In the genomic region with DNA sequence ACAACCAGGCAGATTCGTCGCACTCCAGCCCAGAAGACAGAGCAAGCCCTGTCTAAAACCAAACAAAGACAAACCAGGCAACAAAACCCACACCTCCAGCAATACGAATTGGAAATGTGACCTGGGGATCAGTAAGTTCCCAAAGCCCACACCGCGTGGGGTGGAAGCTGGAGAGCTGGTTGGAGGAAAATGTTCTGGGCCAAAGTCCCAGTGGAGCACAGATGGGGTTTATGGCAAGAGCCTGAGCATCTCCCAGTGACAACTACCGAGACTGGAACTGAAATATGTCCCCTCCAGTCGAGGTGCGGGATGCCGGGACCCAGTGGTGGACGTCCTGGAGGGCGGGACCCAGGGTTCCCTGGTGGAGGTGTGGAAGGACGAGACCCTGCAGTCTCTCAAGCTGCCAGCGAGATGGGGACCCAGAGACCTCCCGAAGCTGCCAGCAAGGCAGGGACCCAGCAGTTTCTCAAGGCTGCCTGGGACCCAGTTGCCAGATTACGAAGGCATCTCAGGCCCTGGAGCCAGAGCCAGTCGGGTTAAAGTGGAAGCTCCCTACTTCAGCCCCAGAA, we compare ENCODE assay signal across 13 cellular contexts.
"Had no signal": no experiment of that assay in that cellular context is flagged by ENCODE, and none has a peak within 500 bp of the region (broad histone marks: within the 10 kb centered on the region; RNA-seq: fewer than 3 reads in every experiment).

No MANE protein-coding gene starts in this region.

- H3K4me3 ChIP-seq: esophagus muscularis mucosa, gastrocnemius medialis, heart right ventricle, right atrium auricular region, suprapubic skin, thyroid gland had no signal

- DNase-seq: effector memory CD8-positive, alpha-beta T cell; gastrocnemius medialis; heart right ventricle; kidney glomerular epithelial cell; occipital lobe; stimulated activated CD4-positive, alpha-beta T cell treated with anti-CD3 and anti-CD28 coated beads, Interleukin-12 subunit alpha, Interleukin-12 subunit beta, amount 100 ng/mL, for 4 hours; stimulated activated naive CD4-positive, alpha-beta T cell treated with Interleukin-2 at 50 U/mL for 16 hours; thyroid gland had no signal

- H3K27me3 ChIP-seq: gastrocnemius medialis, right atrium auricular region, suprapubic skin, thyroid gland had no signal

- H3K27ac ChIP-seq: epithelial cell of prostate, esophagus muscularis mucosa, gastrocnemius medialis, heart right ventricle, right atrium auricular region, suprapubic skin had no signal

- H3K9me3 ChIP-seq: esophagus muscularis mucosa, gastrocnemius medialis, heart right ventricle, right atrium auricular region, suprapubic skin, thyroid gland had no signal

- H3K4me1 ChIP-seq: esophagus muscularis mucosa, gastrocnemius medialis, heart right ventricle, right atrium auricular region, thyroid gland had no signal

- ATAC-seq: effector memory CD8-positive, alpha-beta T cell; gastrocnemius medialis; heart right ventricle; natural killer cell treated with Interleukin-12 subunit alpha and Interleukin-12 subunit beta and Interleukin-15 and Interleukin-18, amount 100 ng/mL, for 72 hours had no signal
